In genomic region chr1:204806943-204807624, GRCh38 we compare ENCODE assay signal across 8 cellular contexts.
DNase-seq lines count a peak whose midpoint lies in the region; ATAC-seq and TF ChIP-seq lines count a peak whose summit lies in the region.

No MANE protein-coding gene starts in this region.

- TF ChIP-seq EP300 in SK-N-SH (IDR thresholded peaks at IDR 0.05; ENCODE audit: borderline replicate concordance in 1 of 2, low read depth in 1 of 2, low read length in 1 of 2) (no peak), ovary (IDR thresholded peaks at IDR 0.05) (no peak)

- intact Hi-C loops in Right ventricle myocardium inferior (cut with DNase I), result loop anchor here (1.0 to 5.0 kb wide), 3 partner anchors 134 to 255 kb away; no protein-coding TSS in a partner anchor
- intact Hi-C loops in ovary (cut with DNase I), result loop anchor here in 3 of 4 donors (2.0 to 10.0 kb wide), 6 partner anchors 135 to 362 kb away; no protein-coding TSS in a partner anchor

- H3K9me3 Mint-ChIP-seq in activated naive CD4-positive, alpha-beta T cell treated with anti-CD3 and anti-CD28 coated beads, Interleukin-2, amount 50 U/mL, for 72 hours, result no peaks in the 10 kb centered on the region

- H3K27ac Mint-ChIP-seq in activated naive CD4-positive, alpha-beta T cell treated with anti-CD3 and anti-CD28 coated beads, Interleukin-2, amount 50 U/mL, for 72 hours, result peak overlapping the region; percentile 19 to 81

- H4K20me1 ChIP-seq in SK-N-SH (ENCODE audit: insufficient read depth), result no peaks in the 10 kb centered on the region

- H3K9me2 ChIP-seq in SK-N-SH, result no peaks in the 10 kb centered on the region

- H3K36me3 ChIP-seq in SK-N-SH (replicated peaks in 1 of 2; ENCODE audit: control insufficient read depth in 1 of 2, insufficient read depth in 2 of 2, low read length in 1 of 2) (no peaks in the 10 kb centered on the region), ovary (no peaks in the 10 kb centered on the region), thymus (ENCODE audit: control insufficient read depth, insufficient read depth) (no peaks in the 10 kb centered on the region)

- TF ChIP-seq RAD21 in SK-N-SH (IDR thresholded peaks at IDR 0.05; ENCODE audit: low read length), result peak; percentile 72

- H3K36me3 Mint-ChIP-seq in activated naive CD4-positive, alpha-beta T cell treated with anti-CD3 and anti-CD28 coated beads, Interleukin-2, amount 50 U/mL, for 72 hours, result no peaks in the 10 kb centered on the region

- H3K4me3 ChIP-seq in SK-N-SH (ENCODE audit: low read depth in 2 of 2, low read length in 1 of 2) (peak overlapping the region; percentile 50 to 81), ovary (peak overlapping the region; percentile 27), thymus (ENCODE audit: low read length) (peak overlapping the region; percentile 58)

- DNase-seq in GM04504 (ENCODE audit: low read depth) (peak; percentile 42), NCI-H1092 (lab: John Stamatoyannopoulos, UW) (peak; percentile 88), SK-N-SH (peak; percentile 89), Right ventricle myocardium inferior (ENCODE audit: missing footprints) (peak; percentile 87), ovary (peak; percentile 77 to 87 (median 83))
- DNase-seq in activated naive CD4-positive, alpha-beta T cell treated with anti-CD3 and anti-CD28 coated beads, Interleukin-2, amount 50 U/mL, for 72 hours (ENCODE audit: low spot score in 2 of 2), result peak; percentile 86 to 88

- H3K27ac ChIP-seq in SK-N-SH (ENCODE audit: low read depth in 2 of 2, low read length in 1 of 2) (no peak overlapping the region; a peak in 1 of 4 replicates), ovary (no peak overlapping the region), thymus (ENCODE audit: low read depth) (no peak overlapping the region)

- ATAC-seq in HG02642 (IDR thresholded peaks at IDR 0.05; ENCODE audit: poor library complexity, unreplicated experiment) (peak; percentile 91), Right ventricle myocardium inferior (peak; percentile 91)
- peak; percentile 97 for ATAC-seq in activated naive CD4-positive, alpha-beta T cell treated with anti-CD3 and anti-CD28 coated beads, Interleukin-2, amount 50 U/mL, for 72 hours

- H2AFZ ChIP-seq in SK-N-SH (ENCODE audit: low read depth), result peak overlapping the region; percentile 85; the same call in 1 of the 2 replicates

- 1% methylated on average over 11 of the region's 22 CpGs for WGBS in SK-N-SH (ENCODE audit: low lambda C conversion rate)
- WGBS in ovary, 3 donors, result 1 to 2% (median 1%) methylated on average over 22 of the region's 22 CpGs
- WGBS in thymus, result 2% methylated on average over 22 of the region's 22 CpGs

- CTCF ChIA-PET in SK-N-SH (lab: Yijun Ruan, JAX), result interaction anchor here (0.6 to 17.6 kb wide), 161 partner anchors 13 to 597 kb away, joined by 3 to 568 read pairs (median 6); partner anchors contain the start of genes LRRN2, MDM4 and PIK3C2B

- peak; percentile 100 for TF ChIP-seq CTCF in SK-N-SH (IDR thresholded peaks at IDR 0.05)
- TF ChIP-seq CTCF in ovary (IDR thresholded peaks at IDR 0.05), result peak; percentile 87 to 98 (median 95)

- H3K9ac ChIP-seq in SK-N-SH, result no peak overlapping the region

- H3K4me1 ChIP-seq in SK-N-SH (ENCODE audit: control insufficient read depth in 1 of 2, insufficient read depth in 2 of 2, low read depth in 1 of 2, low read length in 1 of 2) (peaks cover 0 to 2% of the 10 kb centered on the region in 2 experiments; a peak in 1 of 4 replicates), ovary (ENCODE audit: insufficient read depth) (peaks cover 1% of the 10 kb centered on the region), thymus (ENCODE audit: control insufficient read depth, insufficient read depth, low read length) (peaks cover 7% of the 10 kb centered on the region)

- no peak for TF ChIP-seq POLR2A in ovary (IDR thresholded peaks at IDR 0.05)

- 0 out of 2 replicates have a peak, but pooled peaks cover 3% of the 10 kb centered on the region for H3K27me3 ChIP-seq in SK-N-SH (ENCODE audit: insufficient read depth)
- no peaks in the 10 kb centered on the region for H3K27me3 ChIP-seq in ovary
- no peaks in the 10 kb centered on the region for H3K27me3 ChIP-seq in thymus (ENCODE audit: control insufficient read depth, insufficient read depth)

- H3K9me3 ChIP-seq in SK-N-SH (no peaks in the 10 kb centered on the region), ovary (no peaks in the 10 kb centered on the region), thymus (ENCODE audit: control insufficient read depth) (no peaks in the 10 kb centered on the region)

- peak overlapping the region; percentile 85 for H3K4me2 ChIP-seq in SK-N-SH

- POLR2A ChIA-PET in SK-N-SH (lab: Yijun Ruan, JAX), result interaction anchor here (0.5 to 1.5 kb wide), 2 partner anchors 15 to 245 kb away, joined by 4 to 6 read pairs; no protein-coding TSS in a partner anchor

- H3K79me2 ChIP-seq in SK-N-SH (ENCODE audit: insufficient read depth), result no peaks in the 10 kb centered on the region

- peaks cover 4% of the 10 kb centered on the region for H3F3A ChIP-seq in SK-N-SH (replicated peaks; ENCODE audit: insufficient read depth)

TF ChIP-seq in SK-N-SH, 30 proteins besides CTCF, POLR2A, EP300 and RAD21:
- TF ChIP-seq YY1 (IDR thresholded peaks at IDR 0.05; ENCODE audit: low read depth) (no peak), SMC3 (IDR thresholded peaks at IDR 0.05; ENCODE audit: low read depth, low read length) (peak; percentile 57), RCOR1 (IDR thresholded peaks at IDR 0.05; ENCODE audit: low read length) (peak; percentile 39; the same call in 1 of the 2 replicates)
- TF ChIP-seq, protein P1, sequence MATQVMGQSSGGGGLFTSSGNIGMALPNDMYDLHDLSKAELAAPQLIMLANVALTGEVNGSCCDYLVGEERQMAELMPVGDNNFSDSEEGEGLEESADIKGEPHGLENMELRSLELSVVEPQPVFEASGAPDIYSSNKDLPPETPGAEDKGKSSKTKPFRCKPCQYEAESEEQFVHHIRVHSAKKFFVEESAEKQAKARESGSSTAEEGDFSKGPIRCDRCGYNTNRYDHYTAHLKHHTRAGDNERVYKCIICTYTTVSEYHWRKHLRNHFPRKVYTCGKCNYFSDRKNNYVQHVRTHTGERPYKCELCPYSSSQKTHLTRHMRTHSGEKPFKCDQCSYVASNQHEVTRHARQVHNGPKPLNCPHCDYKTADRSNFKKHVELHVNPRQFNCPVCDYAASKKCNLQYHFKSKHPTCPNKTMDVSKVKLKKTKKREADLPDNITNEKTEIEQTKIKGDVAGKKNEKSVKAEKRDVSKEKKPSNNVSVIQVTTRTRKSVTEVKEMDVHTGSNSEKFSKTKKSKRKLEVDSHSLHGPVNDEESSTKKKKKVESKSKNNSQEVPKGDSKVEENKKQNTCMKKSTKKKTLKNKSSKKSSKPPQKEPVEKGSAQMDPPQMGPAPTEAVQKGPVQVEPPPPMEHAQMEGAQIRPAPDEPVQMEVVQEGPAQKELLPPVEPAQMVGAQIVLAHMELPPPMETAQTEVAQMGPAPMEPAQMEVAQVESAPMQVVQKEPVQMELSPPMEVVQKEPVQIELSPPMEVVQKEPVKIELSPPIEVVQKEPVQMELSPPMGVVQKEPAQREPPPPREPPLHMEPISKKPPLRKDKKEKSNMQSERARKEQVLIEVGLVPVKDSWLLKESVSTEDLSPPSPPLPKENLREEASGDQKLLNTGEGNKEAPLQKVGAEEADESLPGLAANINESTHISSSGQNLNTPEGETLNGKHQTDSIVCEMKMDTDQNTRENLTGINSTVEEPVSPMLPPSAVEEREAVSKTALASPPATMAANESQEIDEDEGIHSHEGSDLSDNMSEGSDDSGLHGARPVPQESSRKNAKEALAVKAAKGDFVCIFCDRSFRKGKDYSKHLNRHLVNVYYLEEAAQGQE (IDR thresholded peaks at IDR 0.05; ENCODE audit: low read depth, low read length), result 0 out of 2 replicates have a peak, but pooled peaks have one; percentile 2
TF ChIP-seq in SK-N-SH: peak in this region for 3.
